In the genomic region with DNA sequence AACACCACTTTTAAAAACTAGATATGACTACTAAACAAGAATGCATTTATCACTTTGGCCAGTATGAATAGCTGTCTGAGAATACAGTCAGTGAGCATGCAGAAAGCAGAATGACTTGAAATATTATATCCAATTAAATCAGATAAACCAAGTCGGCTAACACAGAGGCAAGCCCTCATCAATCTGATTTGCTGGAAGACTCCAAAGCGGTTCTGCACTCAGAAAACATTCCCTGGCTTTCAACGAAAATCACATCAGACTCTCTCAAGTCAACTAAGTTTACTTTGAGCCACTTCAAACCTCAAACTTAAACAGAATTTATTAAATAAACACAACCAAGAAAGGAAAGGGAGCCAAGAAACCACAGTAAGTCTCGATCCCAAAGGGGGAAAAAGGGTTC, we compare ENCODE assay signal across 9 cellular contexts. TPM values are rescaled to one million over a fixed set of nuclear protein-coding genes. Genes with fewer than 3 reads are reported as not detected.
DNase-seq lines count a peak whose midpoint lies in the region; ATAC-seq lines count a peak whose summit lies in the region.
"Had no signal": no experiment of that assay in that cellular context is flagged by ENCODE, and none has a peak within 500 bp of the region (broad histone marks: within the 10 kb centered on the region; RNA-seq: fewer than 3 reads in every experiment).

No MANE protein-coding gene starts in this region.

- peak overlapping the region; percentile 59 to 84 (median 80) for H3K4me3 ChIP-seq in skin epidermis
- H3K4me3 ChIP-seq: BLaER1 had no signal

- peak; percentile 32 for DNase-seq in NCI-H1694 treated with DMSO at 0.1 percent for 48 hours (lab: John Stamatoyannopoulos, UW)
- no peak for DNase-seq in NCI-H1694 (lab: John Stamatoyannopoulos, UW)
- no peak for DNase-seq in T-cell
- DNase-seq in hepatic stellate cell (ENCODE audit: low spot score), result peak; percentile 27
- DNase-seq in NCI-H2227 (lab: John Stamatoyannopoulos, UW; ENCODE audit: unreplicated experiment), result no peak
- no peak for DNase-seq in iPS-NIHi7 (ENCODE audit: extremely low spot score)
- no peak for DNase-seq in AML-193 (lab: John Stamatoyannopoulos, UW)

- CTCF ChIA-PET in T-cell (lab: Charles Lee), result no interaction called here

- POLR2A ChIA-PET in T-cell (lab: Charles Lee), result no interaction called here

- H3K4me3 Mint-ChIP-seq in T-cell, result peak overlapping the region; percentile 31 to 80 (median 44)

- no peak for ATAC-seq in T-cell (replicated peaks in 1 of 4)

- H3K27ac Mint-ChIP-seq in T-cell, result no peak overlapping the region

- no peaks in the 10 kb centered on the region for H3K36me3 Mint-ChIP-seq in T-cell

- no peaks in the 10 kb centered on the region for H3K9me3 Mint-ChIP-seq in T-cell

- H3K27me3 Mint-ChIP-seq in T-cell, result peaks cover 65 to 70% of the 10 kb centered on the region in 2 donors

- peak overlapping the region in 15 of 21 experiments; percentile 40 to 96 (median 87) for H3K27ac ChIP-seq in skin epidermis
- H3K27ac ChIP-seq: BLaER1 had no signal

- H3K4me1 Mint-ChIP-seq in T-cell, result peaks cover 19 to 26% (median 23%) of the 10 kb centered on the region in 3 donors

RNA-seq across cellular contexts. Expression of gene MYO10, which starts 1.4 kb away (rescaled TPM):
- total RNA-seq in T-cell, result under 1 TPM in 3 of 5 donors, not detected in 2; 0.20 to 0.47 (median 0.23) TPM

Comparison
In these comparisons a context has a peak if more than half of its experiments do, and no peak if none do; other contexts are left out.
1. DNase-seq: peak in NCI-H1694 treated with DMSO at 0.1 percent for 48 hours (single experiment) and hepatic stellate cell (single experiment); none in NCI-H1694 (single experiment), T-cell (0 of 34), NCI-H2227 (single experiment), iPS-NIHi7 (single experiment) and AML-193 (0 of 2).